ENCODE assay signal across 9 cellular contexts in genomic region chr9:38651400-38652042, GRCh38. TPM values are rescaled to one million over a fixed set of nuclear protein-coding genes. Genes with fewer than 3 reads are reported as not detected.
"Had no signal": no experiment of that assay in that cellular context is flagged by ENCODE, and none has a peak within 500 bp of the region (broad histone marks: within the 10 kb centered on the region; RNA-seq: fewer than 3 reads in every experiment).

No MANE protein-coding gene starts in this region.

- DNase-seq: activated CD4-positive, alpha-beta memory T cell treated with anti-CD3 and anti-CD28 coated beads, Interleukin-2, amount 10 ng/mL, durations not matched to agents 7 days and 5 days; activated naive CD4-positive, alpha-beta T cell treated with Interleukin-2 at 50 U/mL for 16 hours; dermis blood vessel endothelial cell; immature natural killer cell; occipital lobe; psoas muscle; stimulated activated CD4-positive, alpha-beta T cell treated with anti-CD3 and anti-CD28 coated beads, Interleukin-4, amount 100 ng/mL, for 4 hours; transverse colon had no signal

- H3K9me3 ChIP-seq: psoas muscle, transverse colon had no signal

- ATAC-seq: natural killer cell treated with Interleukin-12 subunit alpha and Interleukin-12 subunit beta and Interleukin-15 and Interleukin-18, amount 100 ng/mL, for 72 hours; psoas muscle had no signal

- H3K27ac ChIP-seq: psoas muscle, transverse colon had no signal

- H3K36me3 ChIP-seq: transverse colon had no signal

- H3K4me3 ChIP-seq: psoas muscle, transverse colon had no signal

- H3K4me1 ChIP-seq: psoas muscle had no signal

RNA-seq across cellular contexts. Expression of gene ANKRD18A, which starts 31.1 kb away (rescaled TPM):
- total RNA-seq: dermis blood vessel endothelial cell had no signal
- polyA plus RNA-seq: immature natural killer cell had no signal
